In genomic region chr16:30839523-30840227, GRCh38 we compare ENCODE assay signal across 18 cellular contexts. TPM values are rescaled to one million over a fixed set of nuclear protein-coding genes. Genes with fewer than 3 reads are reported as not detected.
A peak's percentile ranks its signal among the peaks of the same experiment; 100 is the strongest.
DNase-seq lines count a peak whose midpoint lies in the region; ATAC-seq and TF ChIP-seq lines count a peak whose summit lies in the region.
"Had no signal": no experiment of that assay in that cellular context is flagged by ENCODE, and none has a peak within 500 bp of the region (broad histone marks: within the 10 kb centered on the region; RNA-seq: fewer than 3 reads in every experiment).

No MANE protein-coding gene starts in this region.

- no peak for TF ChIP-seq CTCF in colonic mucosa (IDR thresholded peaks at IDR 0.05)
- TF ChIP-seq CTCF in lower lobe of right lung (IDR thresholded peaks at IDR 0.05): no peak
- no peak for TF ChIP-seq CTCF in thyroid gland (IDR thresholded peaks at IDR 0.05)

- H3K27ac ChIP-seq in colonic mucosa (peak overlapping the region; percentile 64), lower lobe of right lung (peak overlapping the region; percentile 55), thyroid gland (no peak overlapping the region)
- no peak overlapping the region for H3K27ac ChIP-seq in effector memory CD4-positive, alpha-beta T cell (ENCODE audit: insufficient read depth, low read length, poor library complexity, severe bottlenecking)
- H3K27ac ChIP-seq: left ventricle myocardium inferior had no signal

- H3K4me1 ChIP-seq in colonic mucosa: peaks cover 11% of the 10 kb centered on the region
- H3K4me1 ChIP-seq in lower lobe of right lung: peaks cover 8% of the 10 kb centered on the region
- peaks cover 8 to 13% of the 10 kb centered on the region in 2 donors for H3K4me1 ChIP-seq in thyroid gland
- peaks cover 2% of the 10 kb centered on the region for H3K4me1 ChIP-seq in effector memory CD4-positive, alpha-beta T cell (ENCODE audit: control insufficient read depth, insufficient read depth, low read length, poor library complexity, severe bottlenecking)

- peak overlapping the region in 1 of 2 donors; percentile 65 for H3K9ac ChIP-seq in colonic mucosa (ENCODE audit: low read depth in 2 of 2, low read length in 2 of 2)

- no peaks in the 10 kb centered on the region for H3K36me3 ChIP-seq in colonic mucosa
- H3K36me3 ChIP-seq in lower lobe of right lung: no peaks in the 10 kb centered on the region
- H3K36me3 ChIP-seq in thyroid gland: no peaks in the 10 kb centered on the region
- H3K36me3 ChIP-seq in effector memory CD4-positive, alpha-beta T cell (ENCODE audit: control insufficient read depth, insufficient read depth, low read length): no peaks in the 10 kb centered on the region
- H3K36me3 ChIP-seq: left ventricle myocardium inferior had no signal

- WGBS in thyroid gland, 2 donors: 44 to 46% methylated on average over 5 of the region's 5 CpGs

- intact Hi-C loops in colonic mucosa (cut with DNase I): no loop called here
- intact Hi-C loops in lower lobe of right lung (cut with DNase I): no loop called here
- intact Hi-C loops in thyroid gland (cut with DNase I): no loop called here

- H3K27me3 ChIP-seq in colonic mucosa: no peaks in the 10 kb centered on the region
- no peaks in the 10 kb centered on the region for H3K27me3 ChIP-seq in lower lobe of right lung (ENCODE audit: low read depth)
- H3K27me3 ChIP-seq in thyroid gland: no peaks in the 10 kb centered on the region
- no peaks in the 10 kb centered on the region for H3K27me3 ChIP-seq in effector memory CD4-positive, alpha-beta T cell (replicated peaks; ENCODE audit: control insufficient read depth, insufficient read depth, low read length, poor library complexity, severe bottlenecking)

- H3K9me3 ChIP-seq in colonic mucosa (no peaks in the 10 kb centered on the region), lower lobe of right lung (no peaks in the 10 kb centered on the region), thyroid gland (no peaks in the 10 kb centered on the region)
- H3K9me3 ChIP-seq in effector memory CD4-positive, alpha-beta T cell (ENCODE audit: control insufficient read depth, low read length): no peaks in the 10 kb centered on the region
- H3K9me3 ChIP-seq: left ventricle myocardium inferior had no signal

- H3K4me3 ChIP-seq in colonic mucosa: no peak overlapping the region
- no peak overlapping the region for H3K4me3 ChIP-seq in lower lobe of right lung
- no peak overlapping the region for H3K4me3 ChIP-seq in thyroid gland (replicated peaks in 1 of 3)
- H3K4me3 ChIP-seq in effector memory CD4-positive, alpha-beta T cell (ENCODE audit: insufficient read depth, low read depth, low read length, poor library complexity, severe bottlenecking): no peak overlapping the region
- H3K4me3 ChIP-seq: left ventricle myocardium inferior had no signal

- no peak for TF ChIP-seq POLR2A in thyroid gland (IDR thresholded peaks at IDR 0.05)

- DNase-seq in LoVo (ENCODE audit: low spot score) (peak; percentile 67), colonic mucosa (peak; percentile 78), lower lobe of right lung (no peak), thyroid gland (peak; percentile 47 to 48), foreskin melanocyte (no peak)
- no peak for DNase-seq in effector memory CD4-positive, alpha-beta T cell
- DNase-seq in activated CD4-positive, alpha-beta T cell treated with anti-CD3 and anti-CD28 coated beads for 4 hours: no peak
- DNase-seq: activated naive CD4-positive, alpha-beta T cell treated with anti-CD3 and anti-CD28 coated beads for 36 hours; aorta; left ventricle myocardium inferior; naive B cell; NCI-H1436; NCI-H2227 treated with DMSO at 0.1 percent for 48 hours; posterior cingulate gyrus; SHP77 treated with DMSO at 0.1 percent for 48 hours; stimulated activated CD4-positive, alpha-beta T cell treated with anti-CD3 and anti-CD28 coated beads, Interleukin-4, amount 100 ng/mL, for 24 hours; T-helper 1 cell had no signal

- ATAC-seq in lower lobe of right lung: peak; percentile 79 to 82

RNA-seq across cellular contexts. Expression of gene ZNF629, which starts 52.7 kb away (rescaled TPM):
- total RNA-seq in colonic mucosa: 10 to 100 TPM; 11.8 to 15.2 TPM
- 11.9 TPM for total RNA-seq in lower lobe of right lung
- total RNA-seq in thyroid gland: 10 to 100 TPM; 14.5 to 26.7 (median 19.0) TPM

RNA-seq across cellular contexts. Expression of gene BCL7C, which starts 54.2 kb away (rescaled TPM):
- total RNA-seq in colonic mucosa: 10 to 100 TPM; 19.9 to 34.5 TPM
- total RNA-seq in lower lobe of right lung: 23.3 TPM
- 10 to 100 TPM; 43.6 to 67.6 (median 47.9) TPM for total RNA-seq in thyroid gland

RNA-seq across cellular contexts. Expression of gene CTF1, which starts 56.7 kb away (rescaled TPM):
- 1 to 10 TPM in 1 of 2 donors, under 1 TPM in 1; 0.72 to 1.6 TPM for total RNA-seq in colonic mucosa
- 10.3 TPM for total RNA-seq in lower lobe of right lung
- 1 to 10 TPM; 2.6 to 7.5 (median 5.6) TPM for total RNA-seq in thyroid gland
- total RNA-seq: HT1080 had no signal

Comparison
In these comparisons a context has a peak if more than half of its experiments do, and no peak if none do; other contexts are left out.
1. DNase-seq: peak in LoVo (single experiment), colonic mucosa (single experiment) and thyroid gland (2 of 2); none in lower lobe of right lung (single experiment), effector memory CD4-positive, alpha-beta T cell (0 of 3), activated CD4-positive, alpha-beta T cell treated with anti-CD3 and anti-CD28 coated beads for 4 hours (0 of 2) and foreskin melanocyte (single experiment).
2. H3K27ac ChIP-seq: peak in colonic mucosa (single experiment) and lower lobe of right lung (single experiment); none in thyroid gland (0 of 3) and effector memory CD4-positive, alpha-beta T cell (single experiment).